In the genomic region with DNA sequence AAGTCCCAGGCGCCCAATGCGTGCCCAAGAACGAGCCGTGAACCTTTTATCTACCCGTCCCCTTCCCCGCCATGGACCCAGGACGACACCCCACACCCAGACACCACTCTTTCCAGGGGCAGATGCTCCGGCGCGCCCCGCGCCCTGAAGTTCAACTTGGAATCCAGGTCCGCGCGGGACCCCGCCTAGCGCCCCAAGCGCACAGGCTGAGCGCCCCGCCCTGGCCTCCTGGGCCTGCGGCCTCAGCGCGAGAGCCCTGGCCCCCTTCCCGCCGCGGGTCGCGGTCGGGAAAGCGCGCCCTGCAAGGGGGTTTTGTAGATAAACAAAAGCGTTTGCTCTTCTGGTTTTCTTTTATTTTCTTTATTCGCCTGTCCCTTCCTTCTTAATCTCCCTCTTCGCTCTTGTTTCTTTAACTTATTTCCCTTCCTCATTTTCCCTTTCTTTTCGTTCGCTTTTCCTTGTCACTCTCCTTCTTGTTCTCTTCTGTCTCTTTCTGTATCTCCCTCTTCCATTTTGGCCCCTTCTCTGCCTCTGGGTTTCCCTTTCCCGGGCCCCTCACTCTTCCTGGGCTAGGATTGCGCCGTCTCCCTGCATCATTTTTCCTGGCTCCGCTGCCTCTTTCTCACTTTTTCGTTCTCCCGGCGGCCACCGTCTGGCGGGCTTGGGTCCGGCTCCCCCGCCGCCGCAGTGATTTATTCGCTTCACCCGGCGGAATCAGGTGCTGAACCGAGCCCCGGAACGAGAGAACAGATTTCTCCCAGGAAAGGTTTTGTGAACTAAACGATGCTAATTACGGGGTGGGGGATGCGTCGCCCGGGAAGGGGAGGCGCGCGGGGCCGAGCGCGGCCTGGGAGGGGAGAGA, we compare ENCODE assay signal across 1 cellular context.
TF ChIP-seq lines count a peak whose summit lies in the region.

No MANE protein-coding gene starts in this region.

TF ChIP-seq in HepG2, 621 proteins besides CTCF, POLR2A, EP300 and RAD21 (continued from another document):
- TF ChIP-seq, protein P1, sequence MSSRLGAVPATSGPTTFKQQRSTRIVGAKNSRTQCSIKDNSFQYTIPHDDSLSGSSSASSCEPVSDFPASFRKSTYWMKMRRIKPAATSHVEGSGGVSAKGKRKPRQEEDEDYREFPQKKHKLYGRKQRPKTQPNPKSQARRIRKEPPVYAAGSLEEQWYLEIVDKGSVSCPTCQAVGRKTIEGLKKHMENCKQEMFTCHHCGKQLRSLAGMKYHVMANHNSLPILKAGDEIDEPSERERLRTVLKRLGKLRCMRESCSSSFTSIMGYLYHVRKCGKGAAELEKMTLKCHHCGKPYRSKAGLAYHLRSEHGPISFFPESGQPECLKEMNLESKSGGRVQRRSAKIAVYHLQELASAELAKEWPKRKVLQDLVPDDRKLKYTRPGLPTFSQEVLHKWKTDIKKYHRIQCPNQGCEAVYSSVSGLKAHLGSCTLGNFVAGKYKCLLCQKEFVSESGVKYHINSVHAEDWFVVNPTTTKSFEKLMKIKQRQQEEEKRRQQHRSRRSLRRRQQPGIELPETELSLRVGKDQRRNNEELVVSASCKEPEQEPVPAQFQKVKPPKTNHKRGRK (CRISPR knock-in tag; IDR thresholded peaks at IDR 0.05) = peak; percentile 92
- TF ChIP-seq ZNF800 (CRISPR knock-in tag; IDR thresholded peaks at IDR 0.05) = 0 out of 2 replicates have a peak, but pooled peaks have one; percentile 12
